23 cellular contexts compared by ENCODE assay signal in the genomic region with DNA sequence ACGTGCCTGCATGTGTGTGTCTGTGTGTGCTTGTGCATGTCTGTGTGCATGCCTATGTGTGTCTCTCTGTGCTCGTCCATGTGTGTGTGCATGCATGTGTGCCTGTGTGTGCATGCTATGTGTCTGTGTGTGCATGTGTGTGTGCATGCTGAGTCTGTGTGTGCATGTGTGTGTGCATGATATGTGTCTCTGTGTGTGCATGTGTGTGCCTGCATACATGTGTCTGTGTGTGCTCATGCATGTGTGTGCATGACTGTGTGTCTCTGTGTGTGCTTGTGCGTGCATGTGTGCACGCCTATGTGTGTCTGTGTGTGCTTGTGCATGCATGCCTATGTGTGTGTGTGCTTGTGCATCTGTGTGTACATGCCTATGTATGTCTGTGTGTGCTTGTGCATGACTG. TPM values are rescaled to one million over a fixed set of nuclear protein-coding genes. Genes with fewer than 3 reads are reported as not detected.
DNase-seq lines count a peak whose midpoint lies in the region; ATAC-seq, FAIRE-seq and TF ChIP-seq lines count a peak whose summit lies in the region.
"Had no signal": no experiment of that assay in that cellular context is flagged by ENCODE, and none has a peak within 500 bp of the region (broad histone marks: within the 10 kb centered on the region; RNA-seq: fewer than 3 reads in every experiment).

No MANE protein-coding gene starts in this region.

- POLR2A ChIA-PET in GM12878 (lab: Charles Lee) = no interaction called here

- peak; percentile 14 for DNase-seq in activated effector memory CD4-positive, alpha-beta T cell treated with anti-CD3 and anti-CD28 coated beads, Interleukin-2, amount 50 U/mL, for 16 hours
- no peak for DNase-seq in activated effector memory CD4-positive, alpha-beta T cell treated with Interleukin-2 at 50 U/mL for 16 hours
- DNase-seq in GM12878 (ENCODE audit: low read depth, low spot score) (no peak), neuronal stem cell (ENCODE audit: low spot score) (no peak), type B pancreatic cell (ENCODE audit: extremely low spot score, unreplicated experiment) (no peak), HPDE6-E6E7 (ENCODE audit: extremely low spot score) (no peak), NCI-H2081 treated with DMSO at 0.1 percent for 48 hours (lab: John Stamatoyannopoulos, UW) (no peak)
- DNase-seq: Caco-2; CD4-positive, CD25-positive, alpha-beta regulatory T cell; CD8-positive, alpha-beta T cell; DMS153; DND-41; GDM1 had no signal

- H3K4me3 ChIP-seq in GM12878 (no peak overlapping the region), neuronal stem cell (ENCODE audit: low read length in 2 of 2) (peak overlapping the region in 1 of 2 donors; percentile 72)
- H3K4me3 ChIP-seq: BLaER1, GM23338, HAP-1 had no signal

- H3K4me2 ChIP-seq in GM12878 (ENCODE audit: control insufficient read depth, insufficient read depth) = no peak overlapping the region
- no peak overlapping the region for H3K4me2 ChIP-seq in neuronal stem cell (ENCODE audit: insufficient read depth, low read length, poor library complexity, severe bottlenecking)
- H3K4me2 ChIP-seq: BLaER1, GM23338 had no signal

- H3K36me3 ChIP-seq in GM12878 (ENCODE audit: control insufficient read depth in 2 of 2, insufficient read depth in 2 of 2, low read length in 1 of 2) (no peaks in the 10 kb centered on the region), neuronal stem cell (replicated peaks in 1 of 2; ENCODE audit: control insufficient read depth in 2 of 2, insufficient read depth in 2 of 2, low read length in 2 of 2) (peaks cover 0 to 4% of the 10 kb centered on the region in 2 donors)
- H3K36me3 ChIP-seq: BLaER1, HAP-1 had no signal

- peak overlapping the region; percentile 40 for H4K91ac ChIP-seq in neuronal stem cell (ENCODE audit: low read depth, low read length, poor library complexity)

- CTCF ChIA-PET in GM12878 (lab: Yijun Ruan, JAX) = no interaction called here

- SMC1A ChIA-PET in GM12878 (lab: Charles Lee; ENCODE audit: uncharacterized antibody, unreplicated experiment) = no interaction called here

- H3K79me1 ChIP-seq in neuronal stem cell (ENCODE audit: low read depth, low read length) = peaks cover 4% of the 10 kb centered on the region

- H3K4me1 Mint-ChIP-seq in type B pancreatic cell (ENCODE audit: unreplicated experiment) = no peaks in the 10 kb centered on the region
- H3K4me1 Mint-ChIP-seq: B cell had no signal

- intact Hi-C loops in GM12878 (cut with micrococcal nuclease; ENCODE audit: unreplicated experiment) = no loop called here

- in situ Hi-C loops in GM12878 (cut with MboI) = no loop called here

- TF ChIP-seq EP300 in GM12878 (IDR thresholded peaks at IDR 0.05; ENCODE audit: borderline replicate concordance in 1 of 2, control insufficient read depth in 1 of 2, low read depth in 2 of 2, low read length in 2 of 2) = no peak

- peak overlapping the region; percentile 77 for H3K4ac ChIP-seq in neuronal stem cell (ENCODE audit: low read length)

- H3K4me3 Mint-ChIP-seq in type B pancreatic cell = no peak overlapping the region
- H3K4me3 Mint-ChIP-seq: B cell; CD4-positive, CD25-positive, alpha-beta regulatory T cell; CD8-positive, alpha-beta T cell; GM23338 had no signal

- H2AK5ac ChIP-seq in neuronal stem cell (ENCODE audit: low read depth, low read length) = peak overlapping the region; percentile 42

- H3K18ac ChIP-seq in neuronal stem cell (ENCODE audit: low read length) = peak overlapping the region; percentile 15

- no peak for TF ChIP-seq RAD21 in GM12878 (IDR thresholded peaks at IDR 0.05; ENCODE audit: insufficient read depth, low read depth, low read length)

- H3K14ac ChIP-seq in neuronal stem cell (ENCODE audit: low read length) = peak overlapping the region; percentile 99

- TF ChIP-seq CTCF in GM12878 (IDR thresholded peaks at IDR 0.05 in 2 of 3, conservative IDR thresholded peaks at IDR 0.05 in 1 of 3; ENCODE audit: control insufficient read depth in 2 of 3, extremely low read depth in 1 of 3, insufficient read depth in 1 of 3, low read depth in 3 of 3, low read length in 3 of 3) (no peak), type B pancreatic cell (conservative IDR thresholded peaks at IDR 0.05) (no peak)

- H3K27ac Mint-ChIP-seq in type B pancreatic cell = no peak overlapping the region
- H3K27ac Mint-ChIP-seq: B cell; CD4-positive, CD25-positive, alpha-beta regulatory T cell; CD8-positive, alpha-beta T cell; GM23338 had no signal

- ATAC-seq in GM12878 = no peak
- ATAC-seq: CD8-positive, alpha-beta T cell; GM23338 had no signal

- H3K79me2 ChIP-seq in GM12878 (ENCODE audit: control insufficient read depth, insufficient read depth, low read length) = no peaks in the 10 kb centered on the region

- H3K9me3 Mint-ChIP-seq in type B pancreatic cell = no peaks in the 10 kb centered on the region
- H3K9me3 Mint-ChIP-seq: CD8-positive, alpha-beta T cell had no signal

- H3K9ac ChIP-seq in GM12878 (ENCODE audit: control insufficient read depth, insufficient read depth, low read length) = no peak overlapping the region
- peak overlapping the region; percentile 45 for H3K9ac ChIP-seq in neuronal stem cell (ENCODE audit: low read depth, low read length, poor library complexity)
- H3K9ac ChIP-seq: BLaER1 had no signal

- BruUV-seq in GM12878 (replicated peaks; lab: Mats Ljungman, UMichigan) = no TSS peak

- H3K27me3 ChIP-seq in GM12878 (replicated peaks in 1 of 2; ENCODE audit: control insufficient read depth in 2 of 2, insufficient read depth in 2 of 2, low read length in 1 of 2) (0 out of 4 replicates have a peak, but pooled peaks cover 0 to 2% of the 10 kb centered on the region in 2 experiments), neuronal stem cell (ENCODE audit: control insufficient read depth in 3 of 3, insufficient read depth in 3 of 3, low read depth in 1 of 3, low read length in 3 of 3) (peaks cover 0 to 3% (median 0%) of the 10 kb centered on the region in 3 experiments)
- H3K27me3 ChIP-seq: BLaER1 had no signal

- no peak for TF ChIP-seq POLR2A in GM12878 (IDR thresholded peaks at IDR 0.05; ENCODE audit: low read depth, low read length)

- H4K8ac ChIP-seq in neuronal stem cell (ENCODE audit: low read depth, low read length) = peak overlapping the region; percentile 97

- RAD21 ChIA-PET in GM12878 (lab: Charles Lee; ENCODE audit: unreplicated experiment) = no interaction called here

- H2BK12ac ChIP-seq in neuronal stem cell (ENCODE audit: low read length) = peak overlapping the region; percentile 96

- no peaks in the 10 kb centered on the region for H3K36me3 Mint-ChIP-seq in type B pancreatic cell

- no peak for FAIRE-seq in GM12878 (lab: Jason Lieb, UNC)
- FAIRE-seq: A204.1, GM12891, GM18507, H54 had no signal

- 5% methylated on average over 4 of the region's 4 CpGs for WGBS in GM12878 (ENCODE audit: insufficient coverage, insufficient replicate concordance, low lambda C conversion rate, missing lambda C conversion rate)
- no CpG with 5 or more reads among the region's 4 CpGs for WGBS in neuronal stem cell (ENCODE audit: extremely low coverage in 2 of 2, insufficient read length in 2 of 2, insufficient replicate concordance in 1 of 2), 2 donors

- no peak overlapping the region for H2BK5ac ChIP-seq in neuronal stem cell (ENCODE audit: low read length)

- H2BK15ac ChIP-seq in neuronal stem cell (ENCODE audit: low read length) = peak overlapping the region; percentile 45

- no peak overlapping the region for H2BK120ac ChIP-seq in neuronal stem cell (ENCODE audit: low read depth, low read length)

- H2AFZ ChIP-seq in GM12878 (ENCODE audit: control insufficient read depth, low read depth, low read length) = no peak overlapping the region
- H2AFZ ChIP-seq in neuronal stem cell (ENCODE audit: low read length) = no peak overlapping the region
- H2AFZ ChIP-seq: GM23338 had no signal

- H4K20me1 ChIP-seq in GM12878 (ENCODE audit: control insufficient read depth, insufficient read depth) = no peaks in the 10 kb centered on the region
- H4K20me1 ChIP-seq: BLaER1 had no signal

- H3K4me1 ChIP-seq in GM12878 (ENCODE audit: control insufficient read depth, insufficient read depth, low read length) (no peaks in the 10 kb centered on the region), neuronal stem cell (ENCODE audit: control insufficient read depth in 2 of 2, insufficient read depth in 1 of 2, low read depth in 1 of 2, low read length in 2 of 2) (peaks cover 0 to 9% of the 10 kb centered on the region in 2 donors)
- H3K4me1 ChIP-seq: BLaER1, Caco-2 had no signal

- H3K9me3 ChIP-seq in GM12878 (replicated peaks; ENCODE audit: control insufficient read depth, insufficient read depth, low read length) (no peaks in the 10 kb centered on the region), neuronal stem cell (replicated peaks in 1 of 2; ENCODE audit: control insufficient read depth in 2 of 2, insufficient read depth in 1 of 2, low read depth in 1 of 2, low read length in 2 of 2) (peaks cover 4 to 8% of the 10 kb centered on the region in 2 donors)
- H3K9me3 ChIP-seq: Caco-2, HAP-1 had no signal

- peak overlapping the region; percentile 98 for H3K23ac ChIP-seq in neuronal stem cell (ENCODE audit: low read depth, low read length, poor library complexity)

- H3K27ac ChIP-seq in GM12878 (ENCODE audit: control insufficient read depth, insufficient read depth) (no peak overlapping the region), neuronal stem cell (replicated peaks; ENCODE audit: low read length) (no peak overlapping the region)
- H3K27ac ChIP-seq: 22Rv1, BLaER1, C4-2B had no signal

- no peaks in the 10 kb centered on the region for H3K27me3 Mint-ChIP-seq in type B pancreatic cell

RNA-seq across cellular contexts. Expression of a gene that starts 52.3 kb away (rescaled TPM):
- total RNA-seq in GM12878 (2013; cell fraction: nucleolus; rRNA removed) = 0.65 and 1.2 TPM in 2 replicates
- total RNA-seq in GM12878 (2014; rRNA removed) = 0.11 TPM in 1 of 2 replicates, not detected in the other
- total RNA-seq in GM12878 (2014; rRNA removed; fragmentation: Illumina TruSeq; extraction: Trizol) = 0.45 TPM in 1 of 2 replicates, not detected in the other
- total RNA-seq in GM12878 (2021) = 0.35 TPM in 1 of 2 replicates, not detected in the other
- 0.38 TPM for polyA plus RNA-seq in GM12878 (2011; ENCODE audit: low read depth)
- 0.19 and 0.22 TPM in 2 replicates for polyA plus RNA-seq in GM12878 (2011; rRNA removed)
- polyA plus RNA-seq in GM12878 (2011; cell fraction: cytosol; rRNA removed) = 0.03 and 0.27 TPM in 2 replicates
- 0.07 and 0.15 TPM in 2 replicates for polyA plus RNA-seq in GM12878 (2011; cell fraction: nucleus; rRNA removed)
- polyA plus RNA-seq in GM12878 (2012) = 0.52 and 0.53 TPM in 2 replicates
- polyA plus RNA-seq in GM12878 (2014; fragmentation: Illumina TruSeq; extraction: Trizol) = 0.21 and 0.43 TPM in 2 replicates
- polyA plus RNA-seq in GM12878 (2014; fragmentation: Nextera tagmentation; extraction: Ambion mirVana) = under 1 TPM in 1 of 2 experiments, not detected in 1; 0.15 TPM
- not detected in 2 replicates for polyA plus RNA-seq in GM12878 (2014; rRNA removed)
- polyA plus RNA-seq in GM12878 (2016; fragmentation: Nextera tagmentation; extraction: Ambion mirVana) = under 1 TPM; 0.16 to 0.24 TPM
- not detected in 2 replicates for polyA minus RNA-seq in GM12878 (2011; rRNA and poly(A)+ RNA removed)
- polyA minus RNA-seq in GM12878 (2011; cell fraction: cytosol; rRNA and poly(A)+ RNA removed) = not detected in 2 replicates
- polyA minus RNA-seq in GM12878 (2011; cell fraction: nucleus; rRNA and poly(A)+ RNA removed) = not detected in 2 replicates
- polyA plus RNA-seq in neuronal stem cell (2013, experiment 1 of 2) = 2.7 TPM
- 2.6 TPM for polyA plus RNA-seq in neuronal stem cell (2013, experiment 2 of 2)
- total RNA-seq in type B pancreatic cell (ENCODE audit: low replicate concordance) = 0.93 and 1.2 TPM in 2 replicates
- total RNA-seq: Caco-2; CD8-positive, alpha-beta T cell had no signal
